In the genomic region with DNA sequence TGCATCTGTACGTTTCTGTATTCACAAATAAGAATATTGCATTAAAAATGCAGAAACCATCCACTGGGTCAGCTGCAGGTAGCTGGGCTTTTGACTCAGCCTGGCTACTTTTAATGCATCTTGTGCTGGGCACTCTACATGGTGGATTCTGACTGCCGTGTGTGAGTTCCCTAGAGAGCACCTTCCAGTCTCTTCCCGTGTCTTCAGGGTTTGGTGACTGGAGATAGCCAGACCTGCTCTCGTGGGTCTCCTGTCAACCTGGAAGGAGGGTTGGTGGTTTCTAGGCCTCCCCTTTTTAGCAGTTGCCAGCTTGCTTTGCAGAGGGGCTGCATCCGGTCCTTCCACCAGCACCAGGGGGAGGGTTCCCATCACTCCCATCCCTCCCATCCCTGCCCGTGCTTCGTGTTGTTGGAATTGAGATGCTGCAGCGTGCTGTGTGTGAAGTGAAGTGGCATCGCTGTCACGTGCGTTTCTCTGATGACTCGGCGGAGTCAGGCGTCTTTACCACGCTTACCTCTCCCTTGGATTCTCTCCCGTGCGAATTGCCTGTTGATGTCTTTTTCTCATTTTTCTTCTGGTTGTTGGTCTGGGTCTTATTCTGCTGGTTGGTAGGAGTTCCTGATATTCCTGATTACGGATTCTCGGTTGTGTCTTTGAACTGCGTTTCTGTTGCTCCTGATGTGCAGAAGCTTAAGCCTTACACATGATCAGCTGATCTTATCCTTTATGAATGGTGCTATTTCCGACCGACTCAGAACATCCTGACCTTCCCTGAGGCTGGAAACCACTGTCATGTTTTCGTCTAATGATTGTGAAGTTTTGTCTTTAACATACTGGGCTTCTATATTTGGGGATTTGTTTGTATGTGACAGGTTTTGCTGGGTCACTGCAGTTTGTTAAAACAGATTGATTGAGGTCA, we compare ENCODE assay signal across 15 cellular contexts. TPM values are rescaled to one million over a fixed set of nuclear protein-coding genes. Genes with fewer than 3 reads are reported as not detected.
DNase-seq lines count a peak whose midpoint lies in the region; ATAC-seq, FAIRE-seq and TF ChIP-seq lines count a peak whose summit lies in the region.
"Had no signal": no experiment of that assay in that cellular context is flagged by ENCODE, and none has a peak within 500 bp of the region (broad histone marks: within the 10 kb centered on the region; RNA-seq: fewer than 3 reads in every experiment).

No MANE protein-coding gene starts in this region.

- H3K4me3 ChIP-seq in endothelial cell of umbilical vein (replicated peaks in 1 of 3; ENCODE audit: insufficient read depth in 1 of 3, low read depth in 1 of 3, low read length in 3 of 3), result no peak overlapping the region
- H3K4me3 ChIP-seq: hepatocyte had no signal

- CTCF ChIA-PET in endothelial cell of umbilical vein (lab: Charles Lee), result interaction anchor here (0.6 kb wide), 1 partner anchor 10 kb away, joined by 3 read pairs; no protein-coding TSS in a partner anchor

- dilution Hi-C loops in endothelial cell of umbilical vein (cut with MboI; ENCODE audit: extremely low pct_ligation_motif_present, low sequenced_read_pairs), result loop anchor here (25.0 kb wide), 1 partner anchor 115 kb away; a partner anchor contains a TSS

- H3K9me1 ChIP-seq in endothelial cell of umbilical vein (replicated peaks; ENCODE audit: control insufficient read depth, extremely low read depth, insufficient read depth, low read length), result no peaks in the 10 kb centered on the region

- no peak overlapping the region for H3K9ac ChIP-seq in endothelial cell of umbilical vein (replicated peaks; ENCODE audit: extremely low read depth, insufficient read depth, low read length)

- no peaks in the 10 kb centered on the region for H3K27me3 ChIP-seq in endothelial cell of umbilical vein (ENCODE audit: control insufficient read depth in 2 of 2, insufficient read depth in 2 of 2, low read length in 2 of 2)
- H3K27me3 ChIP-seq: hepatocyte had no signal

- POLR2A ChIA-PET in endothelial cell of umbilical vein (lab: Charles Lee), result no interaction called here

- H3K9me3 ChIP-seq in endothelial cell of umbilical vein (replicated peaks; ENCODE audit: control insufficient read depth, insufficient read depth, low read length), result no peaks in the 10 kb centered on the region

- intact Hi-C loops in Right ventricle myocardium superior (cut with DNase I) (no loop called here), left cardiac atrium (cut with DNase I) (loop anchor here in 1 of 2 donors (10.0 kb wide), 1 partner anchor 63 kb away; a partner anchor contains a TSS), endothelial cell of umbilical vein (cut with micrococcal nuclease) (no loop called here)

- ATAC-seq in Right ventricle myocardium superior (ENCODE audit: poor library complexity) (peak; percentile 23), left cardiac atrium (no peak)

- no peak for TF ChIP-seq CTCF in endothelial cell of umbilical vein (IDR thresholded peaks at IDR 0.05; ENCODE audit: extremely low read depth in 1 of 2, insufficient read depth in 1 of 2, low read depth in 1 of 2, low read length in 2 of 2)

- BruUV-seq in endothelial cell of umbilical vein (replicated peaks; lab: Mats Ljungman, UMichigan), result no TSS peak

- H3K27ac ChIP-seq in endothelial cell of umbilical vein (ENCODE audit: insufficient read depth, low read depth, low read length) (no peak overlapping the region), temporal lobe (ENCODE audit: low read depth, low read length) (peak overlapping the region; percentile 7)
- H3K27ac ChIP-seq: hepatocyte had no signal

- H4K20me1 ChIP-seq in endothelial cell of umbilical vein (replicated peaks; ENCODE audit: control insufficient read depth, extremely low read depth, insufficient read depth, low read length), result no peaks in the 10 kb centered on the region

- H3K4me1 ChIP-seq in endothelial cell of umbilical vein (ENCODE audit: control insufficient read depth, extremely low read depth, insufficient read depth, low read length), result peaks cover 12% of the 10 kb centered on the region

- peaks cover 0 to 10% of the 10 kb centered on the region in 2 experiments for H3K36me3 ChIP-seq in endothelial cell of umbilical vein (ENCODE audit: control insufficient read depth in 2 of 2, extremely low read depth in 1 of 2, insufficient read depth in 2 of 2, low read length in 2 of 2)

- no peaks in the 10 kb centered on the region for H3K79me2 ChIP-seq in endothelial cell of umbilical vein (ENCODE audit: control insufficient read depth, insufficient read depth, low read length)
- H3K79me2 ChIP-seq: hepatocyte had no signal

- no peak for TF ChIP-seq POLR2A in endothelial cell of umbilical vein (IDR thresholded peaks at IDR 0.05; ENCODE audit: low read depth, low read length)

- peak; percentile 83 for FAIRE-seq in endothelial cell of umbilical vein (lab: Jason Lieb, UNC)

- DNase-seq in Right ventricle myocardium superior, result no peak
- DNase-seq in left cardiac atrium, result no peak
- no peak for DNase-seq in endothelial cell of umbilical vein (ENCODE audit: low read depth, low spot score)
- DNase-seq in NCI-H524 treated with DMSO at 0.1 percent for 48 hours (lab: John Stamatoyannopoulos, UW), result no peak
- DNase-seq in NCI-H69 (lab: John Stamatoyannopoulos, UW), result no peak
- DNase-seq: activated B cell treated with CpG ODN at 0.5 μM for 24 hours; activated gamma-delta T cell treated with Interleukin-2 at 50 U/mL for 16 hours; GDM1; NCI-H446 treated with DMSO at 0.1 percent for 48 hours; SHP77; stimulated activated CD4-positive, alpha-beta T cell treated with anti-CD3 and anti-CD28 coated beads, Interleukin-2, amount 100 ng/mL, for 48 hours had no signal

- H2AFZ ChIP-seq in endothelial cell of umbilical vein (ENCODE audit: low read depth, low read length), result no peak overlapping the region
- H2AFZ ChIP-seq: hepatocyte had no signal

- no peak overlapping the region for H3K4me2 ChIP-seq in endothelial cell of umbilical vein (ENCODE audit: insufficient read depth, low read length)
- H3K4me2 ChIP-seq: hepatocyte had no signal

RNA-seq across cellular contexts. Expression of a gene that starts 16.9 kb away (rescaled TPM):
- total RNA-seq in Right ventricle myocardium superior (142 TPM), left cardiac atrium (100 to 1,000 TPM in 1 of 2 donors, 10 to 100 TPM in 1; 98.4 to 130 TPM), endothelial cell of umbilical vein (95.6 and 97.3 TPM in 2 replicates), temporal lobe (41.8 TPM)
- polyA plus RNA-seq in endothelial cell of umbilical vein, result 151 and 209 TPM in 2 replicates
- polyA plus RNA-seq in endothelial cell of umbilical vein (2011; cell fraction: cytosol; rRNA removed), result 45.3 and 70.5 TPM in 2 replicates
- 141 and 147 TPM in 2 replicates for polyA plus RNA-seq in endothelial cell of umbilical vein (2011; cell fraction: nucleus; rRNA removed)
- 49.5 and 69.6 TPM in 2 replicates for polyA plus RNA-seq in endothelial cell of umbilical vein (2012)
- polyA minus RNA-seq in endothelial cell of umbilical vein, result 71.4 and 98.0 TPM in 2 replicates
- polyA minus RNA-seq in endothelial cell of umbilical vein (2011; cell fraction: cytosol; rRNA and poly(A)+ RNA removed), result 157 TPM
- polyA minus RNA-seq in endothelial cell of umbilical vein (2011; cell fraction: nucleus; rRNA and poly(A)+ RNA removed), result 30.7 and 57.3 TPM in 2 replicates

RNA-seq across cellular contexts. Expression of a gene that starts 17.4 kb away (rescaled TPM):
- total RNA-seq in Right ventricle myocardium superior (1.1 TPM), left cardiac atrium (1 to 10 TPM in 1 of 2 donors, under 1 TPM in 1; 0.88 to 3.5 TPM), endothelial cell of umbilical vein (1.4 and 1.9 TPM in 2 replicates), temporal lobe (not detected)
- polyA plus RNA-seq in endothelial cell of umbilical vein, result 0.47 and 0.70 TPM in 2 replicates
- 0.19 and 0.23 TPM in 2 replicates for polyA plus RNA-seq in endothelial cell of umbilical vein (2011; cell fraction: cytosol; rRNA removed)
- polyA plus RNA-seq in endothelial cell of umbilical vein (2011; cell fraction: nucleus; rRNA removed), result 2.1 and 2.5 TPM in 2 replicates
- polyA plus RNA-seq in endothelial cell of umbilical vein (2012), result 1.0 and 1.2 TPM in 2 replicates
- polyA minus RNA-seq in endothelial cell of umbilical vein, result 0.57 TPM in 1 of 2 replicates, not detected in the other
- polyA minus RNA-seq in endothelial cell of umbilical vein (2011; cell fraction: cytosol; rRNA and poly(A)+ RNA removed), result not detected
- polyA minus RNA-seq in endothelial cell of umbilical vein (2011; cell fraction: nucleus; rRNA and poly(A)+ RNA removed), result 1.3 and 1.9 TPM in 2 replicates
- total RNA-seq: mesenteric fat pad had no signal

RNA-seq across cellular contexts. Expression of a gene that starts 24.5 kb away (rescaled TPM):
- total RNA-seq in Right ventricle myocardium superior (2.1 TPM), left cardiac atrium (10 to 100 TPM in 1 of 2 donors, 1 to 10 TPM in 1; 7.0 to 11.9 TPM), endothelial cell of umbilical vein (0.35 TPM in 1 of 2 replicates, not detected in the other), temporal lobe (0.74 TPM)
- polyA plus RNA-seq in endothelial cell of umbilical vein, result 0.52 and 0.62 TPM in 2 replicates
- 0.08 TPM in 1 of 2 replicates, not detected in the other for polyA plus RNA-seq in endothelial cell of umbilical vein (2011; cell fraction: cytosol; rRNA removed)
- polyA plus RNA-seq in endothelial cell of umbilical vein (2011; cell fraction: nucleus; rRNA removed), result 1.5 and 5.1 TPM in 2 replicates
- 0.15 and 0.75 TPM in 2 replicates for polyA plus RNA-seq in endothelial cell of umbilical vein (2012)
- not detected in 2 replicates for polyA minus RNA-seq in endothelial cell of umbilical vein
- not detected for polyA minus RNA-seq in endothelial cell of umbilical vein (2011; cell fraction: cytosol; rRNA and poly(A)+ RNA removed)
- polyA minus RNA-seq in endothelial cell of umbilical vein (2011; cell fraction: nucleus; rRNA and poly(A)+ RNA removed), result 0.72 TPM in 1 of 2 replicates, not detected in the other
- total RNA-seq: mesenteric fat pad had no signal

RNA-seq across cellular contexts. Expression of a gene that starts 41.3 kb away (rescaled TPM):
- total RNA-seq in Right ventricle myocardium superior (9.1 TPM), left cardiac atrium (10 to 100 TPM in 1 of 2 donors, 1 to 10 TPM in 1; 8.8 to 11.8 TPM), endothelial cell of umbilical vein (21.5 and 23.1 TPM in 2 replicates), temporal lobe (7.1 TPM)
- polyA plus RNA-seq in endothelial cell of umbilical vein, result 10.3 and 10.9 TPM in 2 replicates
- 10.7 and 13.1 TPM in 2 replicates for polyA plus RNA-seq in endothelial cell of umbilical vein (2011; cell fraction: cytosol; rRNA removed)
- polyA plus RNA-seq in endothelial cell of umbilical vein (2011; cell fraction: nucleus; rRNA removed), result 20.0 and 24.5 TPM in 2 replicates
- polyA plus RNA-seq in endothelial cell of umbilical vein (2012), result 8.2 and 11.4 TPM in 2 replicates
- polyA minus RNA-seq in endothelial cell of umbilical vein, result 8.7 and 10.9 TPM in 2 replicates
- 26.5 TPM for polyA minus RNA-seq in endothelial cell of umbilical vein (2011; cell fraction: cytosol; rRNA and poly(A)+ RNA removed)
- polyA minus RNA-seq in endothelial cell of umbilical vein (2011; cell fraction: nucleus; rRNA and poly(A)+ RNA removed), result 7.7 and 9.3 TPM in 2 replicates

RNA-seq across cellular contexts. Expression of a gene that starts 49.7 kb away (rescaled TPM):
- 6,152 TPM for total RNA-seq in Right ventricle myocardium superior
- total RNA-seq in left cardiac atrium, result 1,000 to 10,000 TPM; 3,329 to 4,014 TPM
- not detected in 2 replicates for total RNA-seq in endothelial cell of umbilical vein
- not detected in 2 replicates for polyA plus RNA-seq in endothelial cell of umbilical vein
- not detected in 2 replicates for polyA plus RNA-seq in endothelial cell of umbilical vein (2011; cell fraction: cytosol; rRNA removed)
- polyA plus RNA-seq in endothelial cell of umbilical vein (2011; cell fraction: nucleus; rRNA removed), result 0.28 TPM in 1 of 2 replicates, not detected in the other
- 0.30 TPM in 1 of 2 replicates, not detected in the other for polyA plus RNA-seq in endothelial cell of umbilical vein (2012)
- polyA minus RNA-seq in endothelial cell of umbilical vein, result 0.40 TPM in 1 of 2 replicates, not detected in the other
- polyA minus RNA-seq in endothelial cell of umbilical vein (2011; cell fraction: cytosol; rRNA and poly(A)+ RNA removed), result 5.9 TPM
- polyA minus RNA-seq in endothelial cell of umbilical vein (2011; cell fraction: nucleus; rRNA and poly(A)+ RNA removed), result not detected in 2 replicates
- total RNA-seq in temporal lobe, result 103 TPM
- total RNA-seq: activated B cell treated with CpG ODN at 0.5 μM for 24 hours, B cell had no signal
